25 cellular contexts compared by ENCODE assay signal in the genomic region with DNA sequence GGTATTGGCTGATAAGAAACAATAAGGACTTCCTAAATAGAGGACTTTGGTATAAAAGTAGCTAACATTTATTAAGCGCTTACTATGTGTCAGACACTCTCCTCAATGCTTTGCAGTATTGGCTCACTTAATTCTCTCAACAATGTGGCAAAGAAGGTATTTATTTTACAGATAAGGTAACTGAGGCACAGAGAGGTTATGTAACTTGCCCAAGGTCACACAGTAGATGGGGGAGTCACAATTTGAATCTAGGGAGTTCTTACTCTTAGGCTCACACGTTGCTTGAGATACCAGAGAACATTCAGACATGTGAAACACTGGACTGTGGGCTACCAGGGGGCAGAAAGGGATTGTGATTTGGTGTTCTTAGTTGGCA.
"Had no signal": no experiment of that assay in that cellular context is flagged by ENCODE, and none has a peak within 500 bp of the region (broad histone marks: within the 10 kb centered on the region; RNA-seq: fewer than 3 reads in every experiment).

No MANE protein-coding gene starts in this region.

- H3K4me3 ChIP-seq: hepatocyte, left ventricle myocardium inferior, lung, mucosa of descending colon, ovary, right atrium auricular region, right lobe of liver, smooth muscle cell, stomach, suprapubic skin, tibial artery, upper lobe of right lung had no signal

- H3K4me1 ChIP-seq: right atrium auricular region, right lobe of liver, upper lobe of right lung had no signal

- H3K27ac ChIP-seq: hepatocyte, left ventricle myocardium inferior, neutrophil, ovary, right atrium auricular region, right lobe of liver, suprapubic skin, thoracic aorta, tibial artery, upper lobe of right lung had no signal

- H3K27ac Mint-ChIP-seq: mesothelial cell of epicardium; naive thymus-derived CD4-positive, alpha-beta T cell; natural killer cell treated with Interleukin-12 subunit alpha and Interleukin-12 subunit beta and Interleukin-15 and Interleukin-18, amount 100 ng/mL, for 72 hours; progenitor cell of endocrine pancreas; stimulated activated naive B cell treated with anti-CD40 and anti-IgM and Interleukin-4, amounts not matched to agents 10 μg/mL and 1 μg/mL and 100 μg/mL, for 72 hours had no signal

- DNase-seq: left ventricle myocardium inferior; naive thymus-derived CD4-positive, alpha-beta T cell; ovary; right lobe of liver; stimulated activated CD4-positive, alpha-beta T cell treated with anti-CD3 and anti-CD28 coated beads, Interleukin-15, amount 100 ng/mL, for 24 hours; stimulated activated CD4-positive, alpha-beta T cell treated with anti-CD3 and anti-CD28 coated beads, Interleukin-2, amount 100 ng/mL, for 24 hours; stimulated activated CD4-positive, alpha-beta T cell treated with anti-CD3 and anti-CD28 coated beads, Interleukin-4, amount 100 ng/mL, for 1 hour; stimulated activated naive B cell treated with anti-CD40 and anti-IgM and Interleukin-4, amounts not matched to agents 10 μg/mL and 1 μg/mL and 100 μg/mL, for 72 hours; stimulated activated naive CD8-positive, alpha-beta T cell treated with anti-CD3 and anti-CD28 coated beads, Interleukin-15, Interleukin-2, amounts not matched to agents 100 U/mL and 50 U/mL, for 24 hours; stomach; tibial artery; trophoblast cell; upper lobe of right lung had no signal

- FAIRE-seq: urothelium cell line had no signal

- ATAC-seq: naive thymus-derived CD4-positive, alpha-beta T cell had no signal

- H3K36me3 Mint-ChIP-seq: mesothelial cell of epicardium; natural killer cell treated with Interleukin-12 subunit alpha and Interleukin-12 subunit beta and Interleukin-15 and Interleukin-18, amount 100 ng/mL, for 72 hours; stimulated activated naive B cell treated with anti-CD40 and anti-IgM and Interleukin-4, amounts not matched to agents 10 μg/mL and 1 μg/mL and 100 μg/mL, for 72 hours had no signal

- H3K4me3 Mint-ChIP-seq: mesothelial cell of epicardium; natural killer cell treated with Interleukin-12 subunit alpha and Interleukin-12 subunit beta and Interleukin-15 and Interleukin-18, amount 100 ng/mL, for 72 hours; stimulated activated naive B cell treated with anti-CD40 and anti-IgM and Interleukin-4, amounts not matched to agents 10 μg/mL and 1 μg/mL and 100 μg/mL, for 72 hours had no signal

- H3K9me3 ChIP-seq: left ventricle myocardium inferior, mucosa of descending colon, neutrophil, ovary, right atrium auricular region, right lobe of liver, stomach, suprapubic skin, thoracic aorta, tibial artery, upper lobe of right lung had no signal

- H3K4me1 Mint-ChIP-seq: naive thymus-derived CD4-positive, alpha-beta T cell had no signal

- H3K27me3 ChIP-seq: hepatocyte, ovary, right atrium auricular region, right lobe of liver had no signal

- H3K79me2 ChIP-seq: hepatocyte had no signal

- H3K36me3 ChIP-seq: left ventricle myocardium inferior, neutrophil, ovary, right atrium auricular region, right lobe of liver, stomach, suprapubic skin, thoracic aorta, tibial artery, upper lobe of right lung had no signal

- H3K9me3 Mint-ChIP-seq: mesothelial cell of epicardium; natural killer cell treated with Interleukin-12 subunit alpha and Interleukin-12 subunit beta and Interleukin-15 and Interleukin-18, amount 100 ng/mL, for 72 hours had no signal
